22 cellular contexts compared by ENCODE assay signal in the genomic region with DNA sequence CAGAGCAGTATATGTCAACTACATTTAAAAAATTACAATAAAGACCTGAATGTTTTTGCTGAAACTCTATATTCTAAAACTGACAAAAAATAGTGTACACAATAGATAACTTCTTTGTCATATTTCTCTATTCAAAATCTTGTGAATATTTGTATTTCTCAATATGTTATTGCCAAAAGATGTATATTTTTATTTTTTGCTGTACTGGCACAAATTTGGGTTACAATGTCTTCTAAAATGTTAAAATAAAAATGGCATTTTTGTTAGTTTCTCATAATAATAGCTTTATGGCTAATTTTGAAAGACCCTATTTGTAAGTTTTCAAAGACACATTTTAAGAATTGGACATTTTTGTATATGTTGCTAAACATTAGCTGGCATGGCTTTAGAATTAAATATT. TPM values are rescaled to one million over a fixed set of nuclear protein-coding genes. Genes with fewer than 3 reads are reported as not detected.
"Had no signal": no experiment of that assay in that cellular context is flagged by ENCODE, and none has a peak within 500 bp of the region (broad histone marks: within the 10 kb centered on the region; RNA-seq: fewer than 3 reads in every experiment).

No MANE protein-coding gene starts in this region.

- H3K36me3 ChIP-seq: lower lobe of right lung, right atrium auricular region, spleen, uterus had no signal

- H3K27ac ChIP-seq: hepatocyte, lower lobe of right lung, parathyroid adenoma, right atrium auricular region, skin epidermis, spleen, tibial nerve, uterus had no signal

- ATAC-seq: left cardiac atrium; left lobe of liver; lower lobe of right lung; naive thymus-derived CD8-positive, alpha-beta T cell; sciatic nerve; stimulated activated effector memory CD8-positive, alpha-beta T cell treated with anti-CD3 and anti-CD28 coated beads, Interleukin-12 subunit alpha, Interleukin-12 subunit beta, amount 100 ng/mL, for 72 hours; stimulated activated naive CD8-positive, alpha-beta T cell treated with anti-CD3 and anti-CD28 coated beads, Interleukin-15, amount 100 ng/mL, for 72 hours had no signal

- H3K4me3 ChIP-seq: hepatocyte, lower lobe of right lung, right atrium auricular region, skin epidermis, spleen, tibial nerve, uterus had no signal

- DNase-seq: islet precursor cell; kidney glomerular epithelial cell; left cardiac atrium; lower lobe of right lung; mammary epithelial cell; mesenchymal stem cell; naive thymus-derived CD8-positive, alpha-beta T cell; nucleus accumbens; spleen; stimulated activated CD4-positive, alpha-beta T cell treated with anti-CD3 and anti-CD28 coated beads, Interleukin-4, amount 100 ng/mL, for 24 hours; stimulated activated naive CD4-positive, alpha-beta T cell; stimulated activated naive CD8-positive, alpha-beta T cell treated with anti-CD3 and anti-CD28 coated beads, Interleukin-15, amount 100 ng/mL, for 72 hours; substantia nigra; uterus had no signal

- H3K27me3 ChIP-seq: hepatocyte, right atrium auricular region, spleen, tibial nerve, uterus had no signal

- H3K9me3 ChIP-seq: lower lobe of right lung, right atrium auricular region, tibial nerve, uterus had no signal

- H3K4me2 ChIP-seq: hepatocyte had no signal

- H3K4me1 ChIP-seq: lower lobe of right lung, parathyroid adenoma, right atrium auricular region, spleen, tibial nerve, uterus had no signal

RNA-seq across cellular contexts. Expression of a gene that starts 0.6 kb away (rescaled TPM):
- polyA plus RNA-seq: naive thymus-derived CD8-positive, alpha-beta T cell had no signal
